Comparison of ENCODE assay signal across 19 cellular contexts in the genomic region with DNA sequence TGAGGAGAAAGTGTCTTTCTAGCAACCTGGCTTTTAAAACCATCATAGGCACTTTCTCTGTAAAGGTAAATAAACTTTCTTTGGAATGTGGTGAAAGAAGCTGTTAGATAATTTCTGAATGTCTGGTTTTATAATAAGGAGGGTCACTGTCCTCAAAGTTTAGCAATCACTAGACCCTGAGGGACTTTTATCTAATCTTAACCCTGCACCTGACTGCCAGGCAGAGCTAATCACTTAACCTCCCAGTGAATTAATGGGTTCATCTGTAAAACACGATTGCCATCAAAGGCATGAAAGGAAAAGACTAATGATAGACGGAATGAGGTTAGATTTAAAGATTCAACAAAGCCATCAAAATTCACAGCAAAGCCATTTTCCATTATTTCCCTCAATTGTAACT.
"Had no signal": no experiment of that assay in that cellular context is flagged by ENCODE, and none has a peak within 500 bp of the region (broad histone marks: within the 10 kb centered on the region; RNA-seq: fewer than 3 reads in every experiment).

No MANE protein-coding gene starts in this region.

- H3K4me3 ChIP-seq: tibial nerve, uterus had no signal

- H3K27ac Mint-ChIP-seq: activated naive CD8-positive, alpha-beta T cell treated with anti-CD3 and anti-CD28 coated beads, Interleukin-2, amount 10 ng/mL, durations not matched to agents 7 days and 5 days; activated T-helper 1 cell treated with anti-CD3 and anti-CD28 coated beads, Interleukin-12 subunit alpha, Interleukin-12 subunit beta, Interleukin-2, Interleukin-4 antibody, amounts not matched to agents 30 ng/mL and 10 ng/mL and 1 ng/mL, durations not matched to agents 14 hours and 24 hours and 36 hours had no signal

- H3K27ac ChIP-seq: brain microvascular endothelial cell, tibial nerve, uterus had no signal

- H3K27me3 ChIP-seq: brain microvascular endothelial cell, tibial nerve, uterus had no signal

- ATAC-seq: activated CD4-positive, CD25-positive, alpha-beta regulatory T cell treated with anti-CD3 and anti-CD28 coated beads, Interleukin-2, amount 50 U/mL, for 24 hours; natural killer cell treated with Interleukin-12 subunit alpha and Interleukin-12 subunit beta and Interleukin-15 and Interleukin-18, amount 100 ng/mL, for 72 hours had no signal

- H3K27me3 Mint-ChIP-seq: central memory CD8-positive, alpha-beta T cell; natural killer cell treated with Interleukin-12 subunit alpha and Interleukin-12 subunit beta and Interleukin-15 and Interleukin-18, amount 100 ng/mL, for 72 hours had no signal

- H3K36me3 ChIP-seq: brain microvascular endothelial cell, tibial nerve, uterus had no signal

- H3K36me3 Mint-ChIP-seq: activated naive CD8-positive, alpha-beta T cell treated with anti-CD3 and anti-CD28 coated beads, Interleukin-2, amount 10 ng/mL, durations not matched to agents 7 days and 5 days; natural killer cell treated with Interleukin-12 subunit alpha and Interleukin-12 subunit beta and Interleukin-15 and Interleukin-18, amount 100 ng/mL, for 72 hours had no signal

- H3K4me1 Mint-ChIP-seq: activated naive CD8-positive, alpha-beta T cell treated with anti-CD3 and anti-CD28 coated beads, Interleukin-2, amount 10 ng/mL, durations not matched to agents 7 days and 5 days; central memory CD8-positive, alpha-beta T cell had no signal

- DNase-seq: activated naive CD4-positive, alpha-beta T cell; activated naive CD8-positive, alpha-beta T cell treated with anti-CD3 and anti-CD28 coated beads, Interleukin-2, amount 10 ng/mL, durations not matched to agents 7 days and 5 days; brain microvascular endothelial cell; cortex of kidney; effector CD4-positive, alpha-beta T cell; foreskin fibroblast; glutamatergic neuron; hypothalamus; posterior cingulate gyrus; stimulated activated CD4-positive, alpha-beta T cell treated with anti-CD3 and anti-CD28 coated beads, Interleukin-15, amount 100 ng/mL, for 24 hours; stimulated activated CD4-positive, alpha-beta T cell treated with anti-CD3 and anti-CD28 coated beads, Interleukin-4, amount 100 ng/mL, for 1 hour; stimulated activated naive CD4-positive, alpha-beta T cell; substantia nigra; uterus had no signal

- H3K4me1 ChIP-seq: tibial nerve, uterus had no signal

- H3K9me3 ChIP-seq: tibial nerve, uterus had no signal

- H3K9me3 Mint-ChIP-seq: activated naive CD8-positive, alpha-beta T cell treated with anti-CD3 and anti-CD28 coated beads, Interleukin-2, amount 10 ng/mL, durations not matched to agents 7 days and 5 days; activated T-helper 1 cell treated with anti-CD3 and anti-CD28 coated beads, Interleukin-12 subunit alpha, Interleukin-12 subunit beta, Interleukin-2, Interleukin-4 antibody, amounts not matched to agents 30 ng/mL and 10 ng/mL and 1 ng/mL, durations not matched to agents 14 hours and 24 hours and 36 hours; central memory CD8-positive, alpha-beta T cell had no signal

- H3K4me3 Mint-ChIP-seq: activated naive CD8-positive, alpha-beta T cell treated with anti-CD3 and anti-CD28 coated beads, Interleukin-2, amount 10 ng/mL, durations not matched to agents 7 days and 5 days; activated T-helper 1 cell treated with anti-CD3 and anti-CD28 coated beads, Interleukin-12 subunit alpha, Interleukin-12 subunit beta, Interleukin-2, Interleukin-4 antibody, amounts not matched to agents 30 ng/mL and 10 ng/mL and 1 ng/mL, durations not matched to agents 14 hours and 24 hours and 36 hours; central memory CD8-positive, alpha-beta T cell had no signal
